ENCODE assay signal across 8 cellular contexts in genomic region chr12:55935742-55936151, GRCh38. TPM values are rescaled to one million over a fixed set of nuclear protein-coding genes. Genes with fewer than 3 reads are reported as not detected.
DNase-seq lines count a peak whose midpoint lies in the region; ATAC-seq, FAIRE-seq and TF ChIP-seq lines count a peak whose summit lies in the region.

No MANE protein-coding gene starts in this region.

- H3K79me1 ChIP-seq in H9 (ENCODE audit: insufficient read depth, low read depth, low read length, poor library complexity, severe bottlenecking), result no peaks in the 10 kb centered on the region

- no peak overlapping the region for H2BK15ac ChIP-seq in H9 (ENCODE audit: low read depth, low read length)

- no peak overlapping the region for H3K18ac ChIP-seq in H9 (ENCODE audit: insufficient read length, low read depth, low read length)

- no peaks in the 10 kb centered on the region for H3K79me2 ChIP-seq in H9 (ENCODE audit: insufficient read depth, low read length)

- H3K36me3 Mint-ChIP-seq in H9 (ENCODE audit: insufficient read depth in 1 of 3, low read depth in 3 of 3), result no peaks in the 10 kb centered on the region; a peak in 1 of 7 replicates
- H3K36me3 Mint-ChIP-seq in activated naive CD4-positive, alpha-beta T cell treated with anti-CD3 and anti-CD28 coated beads, Interleukin-2, amount 10 ng/mL, durations not matched to agents 7 days and 5 days, result peaks cover 91% of the 10 kb centered on the region

- no peak overlapping the region for H2BK20ac ChIP-seq in H9 (ENCODE audit: low read depth, low read length, poor library complexity, severe bottlenecking)

- H3T11ph ChIP-seq in H9 (ENCODE audit: low read length), result no peak overlapping the region

- H3K9me3 ChIP-seq in H9 (ENCODE audit: control insufficient read depth, low read depth, low read length) (no peaks in the 10 kb centered on the region), small intestine (ENCODE audit: control insufficient read depth, low read depth) (no peaks in the 10 kb centered on the region)

- no peak overlapping the region for H2BK5ac ChIP-seq in H9 (ENCODE audit: insufficient read length, low read length)

- no peak overlapping the region for H3K4me3 Mint-ChIP-seq in H9
- peak overlapping the region; percentile 92 for H3K4me3 Mint-ChIP-seq in activated naive CD4-positive, alpha-beta T cell treated with anti-CD3 and anti-CD28 coated beads, Interleukin-2, amount 10 ng/mL, durations not matched to agents 7 days and 5 days

- CTCF ChIA-PET in activated naive CD4-positive, alpha-beta T cell treated with anti-CD3 and anti-CD28 coated beads, Interleukin-2, amount 10 ng/mL, durations not matched to agents 7 days and 5 days (lab: Charles Lee), result interaction anchor here (0.9 to 6.9 kb wide), 6 partner anchors 10 to 197 kb away, joined by 3 to 66 read pairs (median 10); partner anchors contain the start of genes DNAJC14, ORMDL2, PYM1 and SARNP

- H3K9ac ChIP-seq in H9 (ENCODE audit: extremely low read depth, insufficient read length, low read length), result no peak overlapping the region

- H3K27me3 ChIP-seq in H9 (ENCODE audit: insufficient read depth, low read length) (peaks cover 4% of the 10 kb centered on the region; the same call in 1 of the 2 replicates), small intestine (ENCODE audit: control insufficient read depth in 2 of 2, insufficient read depth in 2 of 2, low read length in 2 of 2) (no peaks in the 10 kb centered on the region)

- H3K4me2 ChIP-seq in H9 (ENCODE audit: insufficient read depth, insufficient read length, low read length), result no peak overlapping the region

- DNase-seq in H9 (peak; percentile 44), Right ventricle myocardium inferior (ENCODE audit: missing footprints) (peak; percentile 74), small intestine (no peak), NCI-H2107 treated with DMSO at 0.1 percent for 48 hours (lab: John Stamatoyannopoulos, UW; ENCODE audit: unreplicated experiment) (no peak), GOT3 (lab: John Stamatoyannopoulos, UW) (no peak), amniotic stem cell (lab: John Stamatoyannopoulos, UW) (no peak), COLO829 (ENCODE audit: low spot score) (no peak)
- peak; percentile 47 for DNase-seq in activated naive CD4-positive, alpha-beta T cell treated with anti-CD3 and anti-CD28 coated beads, Interleukin-2, amount 10 ng/mL, durations not matched to agents 7 days and 5 days

- H2BK12ac ChIP-seq in H9 (ENCODE audit: insufficient read length, low read depth, low read length), result no peak overlapping the region

- H3K36me3 ChIP-seq in small intestine (ENCODE audit: control insufficient read depth in 2 of 2, insufficient read depth in 2 of 2, low read length in 2 of 2), result peaks cover 4 to 14% of the 10 kb centered on the region in 2 donors

- peaks cover 3% of the 10 kb centered on the region; the same call in 1 of the 2 replicates for H3K4me1 ChIP-seq in H9 (ENCODE audit: insufficient read depth, low read length)
- peaks cover 8 to 13% of the 10 kb centered on the region in 2 donors for H3K4me1 ChIP-seq in small intestine (ENCODE audit: control insufficient read depth in 2 of 2, insufficient read depth in 1 of 2, low read depth in 1 of 2, low read length in 1 of 2)

- no peak for TF ChIP-seq CTCF in H9 (conservative IDR thresholded peaks at IDR 0.05)

- peaks cover 15% of the 10 kb centered on the region for H3K23me2 ChIP-seq in H9 (ENCODE audit: insufficient read length, low read depth, low read length, poor library complexity, severe bottlenecking)

- no peak overlapping the region for H3K23ac ChIP-seq in H9 (ENCODE audit: insufficient read length, low read depth, low read length)

- intact Hi-C loops in Right ventricle myocardium inferior (cut with DNase I), result no loop called here

- no peak overlapping the region for H4K91ac ChIP-seq in H9 (ENCODE audit: insufficient read length, low read depth, low read length)

- no peaks in the 10 kb centered on the region for H4K20me1 ChIP-seq in H9 (ENCODE audit: control insufficient read depth, insufficient read depth, insufficient read length)

- peaks cover 27 to 29% of the 10 kb centered on the region in 2 experiments for H3K4me1 Mint-ChIP-seq in H9
- peaks cover 75% of the 10 kb centered on the region for H3K4me1 Mint-ChIP-seq in activated naive CD4-positive, alpha-beta T cell treated with anti-CD3 and anti-CD28 coated beads, Interleukin-2, amount 10 ng/mL, durations not matched to agents 7 days and 5 days

- H3K4me3 ChIP-seq in small intestine (ENCODE audit: low read depth in 1 of 2, low read length in 2 of 2), result no peak overlapping the region

- no peak overlapping the region for H3K14ac ChIP-seq in H9 (ENCODE audit: insufficient read depth, low read length)

- peak; percentile 27 for ATAC-seq in Right ventricle myocardium inferior

- FAIRE-seq in small intestine (lab: Jason Lieb, UNC), result no peak

- no peak overlapping the region for H2BK120ac ChIP-seq in H9 (ENCODE audit: low read depth, low read length, poor library complexity, severe bottlenecking)

- H3K9me3 Mint-ChIP-seq in H9, result no peaks in the 10 kb centered on the region; a peak in 1 of 5 replicates
- no peaks in the 10 kb centered on the region for H3K9me3 Mint-ChIP-seq in activated naive CD4-positive, alpha-beta T cell treated with anti-CD3 and anti-CD28 coated beads, Interleukin-2, amount 10 ng/mL, durations not matched to agents 7 days and 5 days

- H3K27ac ChIP-seq in H9 (ENCODE audit: insufficient read length, low read depth, low read length), result no peak overlapping the region
- peak overlapping the region; percentile 51 to 67 for H3K27ac ChIP-seq in small intestine (ENCODE audit: low read depth in 1 of 2, low read length in 1 of 2)

- H3K27ac Mint-ChIP-seq in H9, result peak overlapping the region in 1 of 3 experiments; percentile 59; a peak in 1 of 7 replicates
- H3K27ac Mint-ChIP-seq in activated naive CD4-positive, alpha-beta T cell treated with anti-CD3 and anti-CD28 coated beads, Interleukin-2, amount 10 ng/mL, durations not matched to agents 7 days and 5 days, result peak overlapping the region; percentile 86

- H2AFZ ChIP-seq in H9 (ENCODE audit: low read length), result no peak overlapping the region

- no peak overlapping the region for H3K56ac ChIP-seq in H9 (ENCODE audit: insufficient read length, low read depth, low read length)

- no peak overlapping the region for H4K8ac ChIP-seq in H9 (replicated peaks; ENCODE audit: insufficient read length, low read depth, low read length)

- WGBS in H9 (ENCODE audit: extremely low coverage, insufficient read length, low lambda C conversion rate), result no CpG with 5 or more reads among the region's 26 CpGs
- WGBS in small intestine, 3 donors, result 54 to 90% (median 79%) methylated on average over 26 of the region's 26 CpGs

- no peak overlapping the region for H4K5ac ChIP-seq in H9 (ENCODE audit: insufficient read length, low read depth, low read length)

- H3K27me3 Mint-ChIP-seq in H9 (ENCODE audit: low read depth), result peaks cover 32% of the 10 kb centered on the region
- H3K27me3 Mint-ChIP-seq in activated naive CD4-positive, alpha-beta T cell treated with anti-CD3 and anti-CD28 coated beads, Interleukin-2, amount 10 ng/mL, durations not matched to agents 7 days and 5 days, result no peaks in the 10 kb centered on the region

- no peak overlapping the region for H2AK5ac ChIP-seq in H9 (ENCODE audit: insufficient read length, low read length)

- H3K4ac ChIP-seq in H9 (ENCODE audit: low read depth, low read length), result no peak overlapping the region

RNA-seq across cellular contexts. Expression of gene DGKA, which starts 4.8 kb away (rescaled TPM):
- total RNA-seq in H9 (2021) (24.1 and 25.9 TPM in 2 replicates), Right ventricle myocardium inferior (8.1 TPM)
- 100 to 1,000 TPM in 2 of 3 donors, 10 to 100 TPM in 1; 41.3 to 386 (median 318) TPM for polyA plus RNA-seq in small intestine

RNA-seq across cellular contexts. Expression of gene PYM1, which starts 8.1 kb away (rescaled TPM):
- total RNA-seq in H9 (2021), result 58.1 and 58.9 TPM in 2 replicates
- total RNA-seq in Right ventricle myocardium inferior, result 19.1 TPM
- polyA plus RNA-seq in small intestine, result 10 to 100 TPM; 57.7 to 85.7 (median 65.1) TPM

RNA-seq across cellular contexts. Expression of gene PMEL, which starts 30.1 kb away (rescaled TPM):
- total RNA-seq in H9 (2021), result 71.0 and 72.6 TPM in 2 replicates
- not detected for total RNA-seq in Right ventricle myocardium inferior
- polyA plus RNA-seq in small intestine, result 1 to 10 TPM; 1.8 to 3.1 (median 2.2) TPM

RNA-seq across cellular contexts. Expression of gene CDK2, which starts 30.9 kb away (rescaled TPM):
- total RNA-seq in H9 (2021) (53.1 and 60.8 TPM in 2 replicates), Right ventricle myocardium inferior (11.6 TPM)
- 10 to 100 TPM in 1 of 3 donors, 1 to 10 TPM in 2; 7.6 to 20.8 (median 9.7) TPM for polyA plus RNA-seq in small intestine

RNA-seq across cellular contexts. Expression of gene RAB5B, which starts 38.1 kb away (rescaled TPM):
- total RNA-seq in H9 (2021), result 48.4 and 50.6 TPM in 2 replicates
- total RNA-seq in Right ventricle myocardium inferior, result 113 TPM
- polyA plus RNA-seq in small intestine, result 10 to 100 TPM; 45.8 to 49.4 (median 47.5) TPM

Comparison
In these comparisons a context has a peak if more than half of its experiments do, and no peak if none do; other contexts are left out.
1. DNase-seq: peak in H9 (single experiment), activated naive CD4-positive, alpha-beta T cell treated with anti-CD3 and anti-CD28 coated beads, Interleukin-2, amount 10 ng/mL, durations not matched to agents 7 days and 5 days (single experiment) and Right ventricle myocardium inferior (single experiment); none in small intestine (single experiment), NCI-H2107 treated with DMSO at 0.1 percent for 48 hours (single experiment), GOT3 (single experiment), amniotic stem cell (single experiment) and COLO829 (single experiment).
2. RNA of gene PMEL, which starts 30.1 kb away (total RNA-seq): 71.0 to 72.6 TPM in H9; not detected in Right ventricle myocardium inferior (single experiment); every median in the first group is over 10 times any median in the second.